Comparison of ENCODE assay signal across 12 cellular contexts in genomic region chr5:177982072-177982727, GRCh38. TPM values are rescaled to one million over a fixed set of nuclear protein-coding genes. Genes with fewer than 3 reads are reported as not detected.
DNase-seq lines count a peak whose midpoint lies in the region; ATAC-seq and TF ChIP-seq lines count a peak whose summit lies in the region.
"Had no signal": no experiment of that assay in that cellular context is flagged by ENCODE, and none has a peak within 500 bp of the region (broad histone marks: within the 10 kb centered on the region; RNA-seq: fewer than 3 reads in every experiment).

No MANE protein-coding gene starts in this region.

- no peak for TF ChIP-seq CTCF in glutamatergic neuron (IDR thresholded peaks at IDR 0.05; ENCODE audit: partially characterized antibody, unreplicated experiment)

- no peak for ATAC-seq in GM18498 (IDR thresholded peaks at IDR 0.05; ENCODE audit: unreplicated experiment)

- H3K27me3 ChIP-seq in SJCRH30 = no peaks in the 10 kb centered on the region
- H3K27me3 ChIP-seq: vagina had no signal

- peaks cover 18% of the 10 kb centered on the region for H3K4me1 ChIP-seq in SJCRH30

- no peaks in the 10 kb centered on the region; the same call in 1 of the 2 replicates for H3K9me3 ChIP-seq in SJCRH30 (replicated peaks)
- H3K9me3 ChIP-seq: vagina had no signal

- DNase-seq in SIG-M5 treated with dmso at 0.1 percent for 504 hours (lab: John Stamatoyannopoulos, UW; ENCODE audit: unreplicated experiment) (peak; percentile 27), SIG-M5 (lab: John Stamatoyannopoulos, UW) (no peak), SJCRH30 (peak; percentile 60 to 61), glutamatergic neuron (peak; percentile 45), NCI-H2171 (lab: John Stamatoyannopoulos, UW) (no peak), NOMO-1 treated with dmso at 0.1 percent for 144 hours (lab: John Stamatoyannopoulos, UW; ENCODE audit: unreplicated experiment) (no peak)
- peak; percentile 23 to 28 for DNase-seq in stimulated activated CD8-positive, alpha-beta memory T cell treated with anti-CD3 and anti-CD28 coated beads, Interleukin-2, amount 100 ng/mL, for 48 hours (ENCODE audit: low read depth in 2 of 2)
- DNase-seq: right cardiac atrium had no signal

- peaks cover 3% of the 10 kb centered on the region for H3K9me3 Mint-ChIP-seq in glutamatergic neuron (ENCODE audit: unreplicated experiment)

- no peak overlapping the region for H3K27ac Mint-ChIP-seq in glutamatergic neuron (ENCODE audit: unreplicated experiment)
- H3K27ac Mint-ChIP-seq: B cell had no signal

- H3K4me3 Mint-ChIP-seq in glutamatergic neuron (ENCODE audit: unreplicated experiment) = no peak overlapping the region
- H3K4me3 Mint-ChIP-seq: B cell had no signal

- H3K27ac ChIP-seq in SJCRH30 = no peak overlapping the region
- H3K27ac ChIP-seq: vagina had no signal

- no peaks in the 10 kb centered on the region for H3K36me3 Mint-ChIP-seq in glutamatergic neuron (ENCODE audit: unreplicated experiment)

- H3K27me3 Mint-ChIP-seq in glutamatergic neuron (ENCODE audit: unreplicated experiment) = peaks cover 24% of the 10 kb centered on the region

- no peak overlapping the region for H3K4me3 ChIP-seq in SJCRH30
- H3K4me3 ChIP-seq: vagina had no signal

- H3K36me3 ChIP-seq in SJCRH30 = no peaks in the 10 kb centered on the region
- H3K36me3 ChIP-seq: vagina had no signal

- H3K4me1 Mint-ChIP-seq in glutamatergic neuron (ENCODE audit: low read depth, unreplicated experiment) = peaks cover 1% of the 10 kb centered on the region

RNA-seq across cellular contexts. Expression of gene PROP1, which starts 13.8 kb away (rescaled TPM):
- 0.28 and 0.84 TPM in 2 replicates for total RNA-seq in SJCRH30 (2014; rRNA removed; shearing (Covaris generic))
- total RNA-seq in glutamatergic neuron (ENCODE audit: unreplicated experiment) = not detected
- total RNA-seq: B cell, fibroblast of lung, right cardiac atrium, vagina had no signal

Comparison
In these comparisons a context has a peak if more than half of its experiments do, and no peak if none do; other contexts are left out.
1. DNase-seq: peak in SIG-M5 treated with dmso at 0.1 percent for 504 hours (single experiment), SJCRH30 (2 of 2), glutamatergic neuron (single experiment) and stimulated activated CD8-positive, alpha-beta memory T cell treated with anti-CD3 and anti-CD28 coated beads, Interleukin-2, amount 100 ng/mL, for 48 hours (2 of 2); none in SIG-M5 (single experiment), NCI-H2171 (single experiment) and NOMO-1 treated with dmso at 0.1 percent for 144 hours (single experiment).